ENCODE assay signal across 18 cellular contexts in genomic region chr9:95053611-95054440, GRCh38.
DNase-seq lines count a peak whose midpoint lies in the region; ATAC-seq and TF ChIP-seq lines count a peak whose summit lies in the region.
"Had no signal": no experiment of that assay in that cellular context is flagged by ENCODE, and none has a peak within 500 bp of the region (broad histone marks: within the 10 kb centered on the region; RNA-seq: fewer than 3 reads in every experiment).

No MANE protein-coding gene starts in this region.

- H3K36me3 Mint-ChIP-seq in osteocyte (ENCODE audit: unreplicated experiment) = peaks cover 30% of the 10 kb centered on the region
- H3K36me3 Mint-ChIP-seq in activated naive CD8-positive, alpha-beta T cell treated with anti-CD3 and anti-CD28 coated beads for 36 hours = peaks cover 2% of the 10 kb centered on the region

- H3K9me3 ChIP-seq in left ventricle myocardium inferior (replicated peaks) (no peaks in the 10 kb centered on the region), right cardiac atrium (ENCODE audit: control insufficient read depth, low read length) (no peaks in the 10 kb centered on the region), esophagus squamous epithelium (no peaks in the 10 kb centered on the region), vagina (no peaks in the 10 kb centered on the region)
- H3K9me3 ChIP-seq: HAP-1 had no signal

- no peaks in the 10 kb centered on the region for H3K27me3 Mint-ChIP-seq in osteocyte (ENCODE audit: unreplicated experiment)
- peaks cover 27% of the 10 kb centered on the region for H3K27me3 Mint-ChIP-seq in activated naive CD8-positive, alpha-beta T cell treated with anti-CD3 and anti-CD28 coated beads for 36 hours

- H3K4me1 Mint-ChIP-seq in osteocyte (ENCODE audit: unreplicated experiment) = peaks cover 95% of the 10 kb centered on the region
- H3K4me1 Mint-ChIP-seq in activated naive CD8-positive, alpha-beta T cell treated with anti-CD3 and anti-CD28 coated beads for 36 hours = peaks cover 3% of the 10 kb centered on the region

- H3K27me3 ChIP-seq in left ventricle myocardium inferior (ENCODE audit: low read depth) (no peaks in the 10 kb centered on the region), right cardiac atrium (ENCODE audit: control insufficient read depth, insufficient read depth) (no peaks in the 10 kb centered on the region), esophagus squamous epithelium (no peaks in the 10 kb centered on the region), vagina (no peaks in the 10 kb centered on the region)

- H3K4me3 Mint-ChIP-seq in osteocyte (ENCODE audit: unreplicated experiment) = no peak overlapping the region
- no peak overlapping the region for H3K4me3 Mint-ChIP-seq in activated naive CD8-positive, alpha-beta T cell treated with anti-CD3 and anti-CD28 coated beads for 36 hours
- H3K4me3 Mint-ChIP-seq: activated T-cell treated with anti-CD3 and anti-CD28 coated beads, Interleukin-2, amount 50 U/mL, for 24 hours had no signal

- DNase-seq in left ventricle myocardium inferior = no peak
- DNase-seq in right cardiac atrium = no peak
- no peak for DNase-seq in esophagus squamous epithelium (lab: John Stamatoyannopoulos, UW)
- DNase-seq in osteocyte (ENCODE audit: extremely low spot score, unreplicated experiment) = no peak
- DNase-seq in vagina (ENCODE audit: extremely low spot score in 2 of 2) = peak in 1 of 2 donors; percentile 9
- no peak for DNase-seq in activated CD4-positive, alpha-beta T cell treated with anti-CD3 and anti-CD28 coated beads, Interleukin-2, amount 50 U/mL, for 4 hours
- no peak for DNase-seq in activated naive CD8-positive, alpha-beta T cell treated with anti-CD3 and anti-CD28 coated beads for 36 hours
- DNase-seq: activated CD4-positive, alpha-beta T cell treated with anti-CD3 and anti-CD28 coated beads for 4 hours; activated T-cell treated with anti-CD3 and anti-CD28 coated beads, Interleukin-2, amount 50 U/mL, for 24 hours; cortex of kidney; islet precursor cell; NCI-H187 treated with DMSO at 0.1 percent for 48 hours; NCI-H526 treated with DMSO at 0.1 percent for 48 hours; retina; RPMI8226; stimulated activated naive CD4-positive, alpha-beta T cell treated with Interleukin-2 at 50 U/mL for 16 hours had no signal

- H3K4me3 ChIP-seq in left ventricle myocardium inferior (no peak overlapping the region), right cardiac atrium (ENCODE audit: low read length) (no peak overlapping the region), esophagus squamous epithelium (peak overlapping the region; percentile 44 to 80 (median 58)), vagina (peak overlapping the region in 1 of 2 donors; percentile 7)
- H3K4me3 ChIP-seq: HAP-1 had no signal

- H3K4me1 ChIP-seq in left ventricle myocardium inferior = peaks cover 100% of the 10 kb centered on the region
- peaks cover 17% of the 10 kb centered on the region for H3K4me1 ChIP-seq in right cardiac atrium (ENCODE audit: control insufficient read depth, insufficient read depth, low read length)
- H3K4me1 ChIP-seq in esophagus squamous epithelium = peaks cover 29 to 96% (median 47%) of the 10 kb centered on the region in 3 donors
- peaks cover 78% of the 10 kb centered on the region for H3K4me1 ChIP-seq in vagina

- H3K36me3 ChIP-seq in left ventricle myocardium inferior = peaks cover 5% of the 10 kb centered on the region
- peaks cover 0 to 13% (median 0%) of the 10 kb centered on the region in 3 donors for H3K36me3 ChIP-seq in esophagus squamous epithelium
- peaks cover 0 to 8% of the 10 kb centered on the region in 2 donors for H3K36me3 ChIP-seq in vagina
- H3K36me3 ChIP-seq: HAP-1 had no signal

- intact Hi-C loops in left ventricle myocardium inferior (cut with micrococcal nuclease) = no loop called here
- intact Hi-C loops in right cardiac atrium (cut with DNase I) = loop anchor here in 1 of 4 donors (10.0 kb wide), 1 partner anchor 49 kb away; no protein-coding TSS in a partner anchor
- intact Hi-C loops in esophagus squamous epithelium (cut with DNase I) = no loop called here
- intact Hi-C loops in vagina (cut with DNase I) = loop anchor here (10.0 kb wide), 1 partner anchor 49 kb away; no protein-coding TSS in a partner anchor

- no peaks in the 10 kb centered on the region for H3K9me3 Mint-ChIP-seq in osteocyte (ENCODE audit: unreplicated experiment)
- H3K9me3 Mint-ChIP-seq in activated naive CD8-positive, alpha-beta T cell treated with anti-CD3 and anti-CD28 coated beads for 36 hours = no peaks in the 10 kb centered on the region
- H3K9me3 Mint-ChIP-seq: activated T-cell treated with anti-CD3 and anti-CD28 coated beads, Interleukin-2, amount 50 U/mL, for 24 hours had no signal

- WGBS in right cardiac atrium = 81% methylated on average over 4 of the region's 4 CpGs
- 39 to 46% methylated on average over 4 of the region's 4 CpGs for WGBS in esophagus squamous epithelium, 2 donors

- ATAC-seq in right cardiac atrium (no peak), HG03378 (IDR thresholded peaks at IDR 0.05; ENCODE audit: unreplicated experiment) (no peak)

- TF ChIP-seq CTCF in left ventricle myocardium inferior (IDR thresholded peaks at IDR 0.05; ENCODE audit: borderline replicate concordance) (no peak), esophagus squamous epithelium (IDR thresholded peaks at IDR 0.05) (no peak), osteocyte (IDR thresholded peaks at IDR 0.05) (no peak), vagina (IDR thresholded peaks at IDR 0.05) (no peak)

- no peak for TF ChIP-seq POLR2A in esophagus squamous epithelium (IDR thresholded peaks at IDR 0.05)
- no peak for TF ChIP-seq POLR2A in vagina (IDR thresholded peaks at IDR 0.05)

- H3K27ac ChIP-seq in left ventricle myocardium inferior (replicated peaks) (peak overlapping the region; percentile 91), right cardiac atrium (ENCODE audit: low read length) (no peak overlapping the region), esophagus squamous epithelium (peak overlapping the region; percentile 47 to 97 (median 94)), vagina (peak overlapping the region; percentile 95)

- peak overlapping the region; percentile 78 for H3K27ac Mint-ChIP-seq in osteocyte (ENCODE audit: unreplicated experiment)
- H3K27ac Mint-ChIP-seq in activated naive CD8-positive, alpha-beta T cell treated with anti-CD3 and anti-CD28 coated beads for 36 hours = no peak overlapping the region
- H3K27ac Mint-ChIP-seq: activated T-cell treated with anti-CD3 and anti-CD28 coated beads, Interleukin-2, amount 50 U/mL, for 24 hours had no signal

Comparison
In these comparisons a context has a peak if more than half of its experiments do, and no peak if none do; other contexts are left out.
1. H3K4me3 ChIP-seq: peak in esophagus squamous epithelium (4 of 4); none in left ventricle myocardium inferior (single experiment) and right cardiac atrium (single experiment).